12 cellular contexts compared by ENCODE assay signal in genomic region chrX:19174401-19175025, GRCh38. TPM values are rescaled to one million over a fixed set of nuclear protein-coding genes. Genes with fewer than 3 reads are reported as not detected.
DNase-seq lines count a peak whose midpoint lies in the region; ATAC-seq and TF ChIP-seq lines count a peak whose summit lies in the region.
"Had no signal": no experiment of that assay in that cellular context is flagged by ENCODE, and none has a peak within 500 bp of the region (broad histone marks: within the 10 kb centered on the region; RNA-seq: fewer than 3 reads in every experiment).

No MANE protein-coding gene starts in this region.

- H3K36me3 ChIP-seq in BLaER1 treated with 17β-estradiol and CSF1 and Interleukin-3, amounts not matched to agents 10 nM and 100 nM, result no peaks in the 10 kb centered on the region
- H3K36me3 ChIP-seq in IMR-90 (ENCODE audit: control insufficient read depth, insufficient read depth, low read length), result no peaks in the 10 kb centered on the region
- H3K36me3 ChIP-seq: ascending aorta had no signal

- dilution Hi-C loops in IMR-90 (cut with HindIII; ENCODE audit: low sequenced_read_pairs, unreplicated experiment), result no loop called here

- ATAC-seq in IMR-90 (ENCODE audit: low read depth) (peak; percentile 59), GM18907 (IDR thresholded peaks at IDR 0.05; ENCODE audit: unreplicated experiment) (no peak), HG03432 (IDR thresholded peaks at IDR 0.05; ENCODE audit: unreplicated experiment) (no peak), HG03135 (IDR thresholded peaks at IDR 0.05; ENCODE audit: unreplicated experiment) (no peak), GM19023 (IDR thresholded peaks at IDR 0.05; ENCODE audit: unreplicated experiment) (no peak)

- in situ Hi-C loops in IMR-90 (cut with MboI; ENCODE audit: low sequenced_read_pairs), result no loop called here

- H3K56ac ChIP-seq in IMR-90 (ENCODE audit: extremely low read depth, insufficient read depth, low read length), result no peak overlapping the region

- CTCF ChIA-PET in IMR-90 (lab: Yijun Ruan, JAX), result no interaction called here

- no peak for TF ChIP-seq POLR2A in IMR-90 (IDR thresholded peaks at IDR 0.05; ENCODE audit: low read depth, low read length)

- intact Hi-C loops in IMR-90 (cut with micrococcal nuclease), result no loop called here

- H2BK20ac ChIP-seq in IMR-90 (ENCODE audit: low read depth, low read length), result no peak overlapping the region

- no CpG with 5 or more reads among the region's 10 CpGs for WGBS in IMR-90 (ENCODE audit: extremely low coverage in 2 of 2, insufficient read length in 1 of 2), 2 experiments

- peak; percentile 48 for DNase-seq in IMR-90
- DNase-seq in epithelial cell of prostate (ENCODE audit: low read depth, low spot score), result peak; percentile 51
- peak; percentile 1 for DNase-seq in non-pigmented ciliary epithelial cell (ENCODE audit: low read depth)
- DNase-seq: DMS79 treated with DMSO at 0.1 percent for 48 hours, foreskin melanocyte, NCI-H2227 treated with DMSO at 0.1 percent for 48 hours had no signal

- H2BK120ac ChIP-seq in IMR-90 (ENCODE audit: low read depth, low read length), result no peak overlapping the region

- H2AK9ac ChIP-seq in IMR-90 (replicated peaks; ENCODE audit: low read depth, low read length, poor library complexity), result no peak overlapping the region

- peaks cover 5 to 28% (median 13%) of the 10 kb centered on the region in 10 experiments; a peak in 17 of 20 replicates for H3K4me1 ChIP-seq in BLaER1 treated with 17β-estradiol and CSF1 and Interleukin-3, amounts not matched to agents 10 nM and 100 nM
- H3K4me1 ChIP-seq in IMR-90 (ENCODE audit: control insufficient read depth, insufficient read depth, low read length), result no peaks in the 10 kb centered on the region
- H3K4me1 ChIP-seq: ascending aorta had no signal

- TF ChIP-seq RAD21 in IMR-90 (IDR thresholded peaks at IDR 0.05; ENCODE audit: low read length), result no peak

- H3K9me1 ChIP-seq in IMR-90 (ENCODE audit: insufficient read depth, low read length), result no peaks in the 10 kb centered on the region

- BruUV-seq in IMR-90 (replicated peaks; lab: Mats Ljungman, UMichigan), result no TSS peak

- H3K27me3 ChIP-seq in BLaER1 treated with 17β-estradiol and CSF1 and Interleukin-3, amounts not matched to agents 10 nM and 100 nM, result peaks cover 5 to 46% (median 36%) of the 10 kb centered on the region in 11 experiments; a peak in 17 of 22 replicates
- H3K27me3 ChIP-seq in IMR-90 (ENCODE audit: control insufficient read depth, insufficient read depth, low read length), result no peaks in the 10 kb centered on the region
- H3K27me3 ChIP-seq: ascending aorta had no signal

- H4K8ac ChIP-seq in IMR-90 (ENCODE audit: low read depth in 2 of 2, low read length in 2 of 2), result no peak overlapping the region

- no peak for TF ChIP-seq CTCF in IMR-90 (conservative IDR thresholded peaks at IDR 0.05; ENCODE audit: low read depth, low read length)

- no peak overlapping the region for H2BK15ac ChIP-seq in IMR-90 (ENCODE audit: low read depth, low read length)

- no peak overlapping the region for H3K14ac ChIP-seq in IMR-90 (replicated peaks; ENCODE audit: low read depth, low read length)

- POLR2A ChIA-PET in IMR-90 (lab: Charles Lee; ENCODE audit: unreplicated experiment), result no interaction called here

- no peak overlapping the region for H4K5ac ChIP-seq in IMR-90 (ENCODE audit: low read depth, low read length)

- H2AK5ac ChIP-seq in IMR-90 (ENCODE audit: low read depth, low read length), result no peak overlapping the region

- no peak overlapping the region for H4K91ac ChIP-seq in IMR-90 (ENCODE audit: insufficient read depth, low read depth, low read length)

- peak overlapping the region; percentile 29 to 71 (median 54); a peak in 19 of 22 replicates for H3K4me2 ChIP-seq in BLaER1 treated with 17β-estradiol and CSF1 and Interleukin-3, amounts not matched to agents 10 nM and 100 nM
- H3K4me2 ChIP-seq in IMR-90 (ENCODE audit: low read depth, low read length), result no peak overlapping the region

- no peak overlapping the region for H3K4me3 ChIP-seq in BLaER1 treated with 17β-estradiol and CSF1 and Interleukin-3, amounts not matched to agents 10 nM and 100 nM
- H3K4me3 ChIP-seq in IMR-90 (ENCODE audit: insufficient read depth, low read depth, low read length), result no peak overlapping the region
- H3K4me3 ChIP-seq: ascending aorta had no signal

- H3K9me3 ChIP-seq in BLaER1 treated with 17β-estradiol and CSF1 and Interleukin-3, amounts not matched to agents 10 nM and 100 nM (replicated peaks in 1 of 11), result no peaks in the 10 kb centered on the region; a peak in 1 of 22 replicates
- no peaks in the 10 kb centered on the region for H3K9me3 ChIP-seq in IMR-90 (ENCODE audit: control insufficient read depth, insufficient read depth, low read length)
- H3K9me3 ChIP-seq: ascending aorta had no signal

- H3K79me1 ChIP-seq in IMR-90 (ENCODE audit: low read depth in 1 of 2, low read length in 2 of 2), result no peaks in the 10 kb centered on the region

- peak overlapping the region; percentile 47 for H2AFZ ChIP-seq in IMR-90 (replicated peaks; ENCODE audit: low read length, poor library complexity)

- no peak overlapping the region for H3K4ac ChIP-seq in IMR-90 (ENCODE audit: low read depth, low read length)

- no peak overlapping the region for H3K9ac ChIP-seq in BLaER1 treated with 17β-estradiol and CSF1 and Interleukin-3, amounts not matched to agents 10 nM and 100 nM
- no peak overlapping the region for H3K9ac ChIP-seq in IMR-90 (ENCODE audit: low read depth, low read length)

- H3K18ac ChIP-seq in IMR-90 (ENCODE audit: low read depth, low read length), result no peak overlapping the region

- H2BK5ac ChIP-seq in IMR-90 (ENCODE audit: low read depth, low read length, poor library complexity, severe bottlenecking), result no peak overlapping the region

- H4K20me1 ChIP-seq in BLaER1 treated with 17β-estradiol and CSF1 and Interleukin-3, amounts not matched to agents 10 nM and 100 nM, result no peaks in the 10 kb centered on the region
- no peaks in the 10 kb centered on the region for H4K20me1 ChIP-seq in IMR-90 (ENCODE audit: insufficient read depth, low read length)

- H3K27ac ChIP-seq in BLaER1 treated with 17β-estradiol and CSF1 and Interleukin-3, amounts not matched to agents 10 nM and 100 nM, result peak overlapping the region in 2 of 11 experiments; percentile 20 to 37; a peak in 4 of 22 replicates
- H3K27ac ChIP-seq in IMR-90 (ENCODE audit: insufficient read depth, low read length) (no peak overlapping the region), epithelial cell of prostate (peak overlapping the region; percentile 63)
- H3K27ac ChIP-seq: ascending aorta had no signal

- H3K23ac ChIP-seq in IMR-90 (ENCODE audit: low read depth, low read length), result no peak overlapping the region

TF ChIP-seq in IMR-90, 13 proteins besides CTCF, POLR2A, EP300 and RAD21:
- TF ChIP-seq FOS (IDR thresholded peaks at IDR 0.05; ENCODE audit: low read depth, low read length) (no peak), RFX5 (IDR thresholded peaks at IDR 0.05; ENCODE audit: low read depth, low read length) (no peak), CHD1 (IDR thresholded peaks at IDR 0.05; ENCODE audit: low read depth, low read length) (no peak), CEBPB (IDR thresholded peaks at IDR 0.05; ENCODE audit: low read depth, low read length) (no peak), USF2 (IDR thresholded peaks at IDR 0.05; ENCODE audit: low read depth, low read length) (no peak), RCOR1 (IDR thresholded peaks at IDR 0.05; ENCODE audit: insufficient replicate concordance, low read length) (no peak), BHLHE40 (IDR thresholded peaks at IDR 0.05; ENCODE audit: low read depth, low read length) (no peak), MXI1 (IDR thresholded peaks at IDR 0.05; ENCODE audit: borderline replicate concordance, low read depth, low read length) (no peak), MAZ (IDR thresholded peaks at IDR 0.05; ENCODE audit: borderline replicate concordance, low read depth, low read length) (no peak), SMC3 (IDR thresholded peaks at IDR 0.05; ENCODE audit: low read depth, low read length) (no peak)

RNA-seq across cellular contexts. Expression of gene ADGRG2, which starts 52.2 kb away (rescaled TPM):
- total RNA-seq in IMR-90 (2012; rRNA removed), result under 0.01 TPM in 2 replicates
- polyA plus RNA-seq in IMR-90 (2012; rRNA removed), result 0.06 and 0.07 TPM in 2 replicates
- polyA plus RNA-seq in IMR-90 (2012; cell fraction: cytosol; rRNA removed), result 0.01 TPM in 2 replicates
- 0.02 and 0.10 TPM in 2 replicates for polyA plus RNA-seq in IMR-90 (2012; cell fraction: nucleus; rRNA removed; ENCODE audit: low replicate concordance)

Comparison
In these comparisons a context has a peak if more than half of its experiments do, and no peak if none do; other contexts are left out.
1. DNase-seq: peak in every context shown above with its lines; median percentile 51 in epithelial cell of prostate; 48 in IMR-90; 1 in non-pigmented ciliary epithelial cell.